Comparison of ENCODE assay signal across 9 cellular contexts in genomic region chr2:159249955-159250723, GRCh38. TPM values are rescaled to one million over a fixed set of nuclear protein-coding genes. Genes with fewer than 3 reads are reported as not detected.
DNase-seq lines count a peak whose midpoint lies in the region; ATAC-seq, FAIRE-seq and TF ChIP-seq lines count a peak whose summit lies in the region.
"Had no signal": no experiment of that assay in that cellular context is flagged by ENCODE, and none has a peak within 500 bp of the region (broad histone marks: within the 10 kb centered on the region; RNA-seq: fewer than 3 reads in every experiment).

No MANE protein-coding gene starts in this region.

- peak; percentile 80 for FAIRE-seq in GM12891 (lab: Jason Lieb, UNC)
- FAIRE-seq: TTC549 had no signal

- POLR2A ChIA-PET in RWPE1 (lab: Yijun Ruan, JAX; ENCODE audit: low non-redundant PET), result interaction anchor here (0.6 kb wide), 2 partner anchors 346 to 479 kb away, joined by 4 to 8 read pairs; no protein-coding TSS in a partner anchor

- DNase-seq in GM12891 (ENCODE audit: insufficient read length, low spot score), result no peak
- peak; percentile 73 for DNase-seq in RWPE1 (ENCODE audit: low spot score)
- peak; percentile 28 for DNase-seq in fibroblast of the conjunctiva (ENCODE audit: low read depth)
- DNase-seq in putamen (ENCODE audit: low spot score), result peak; percentile 64
- no peak for DNase-seq in NCI-H446 treated with DMSO at 0.1 percent for 48 hours (lab: John Stamatoyannopoulos, UW)
- DNase-seq in cerebellar nuclear complex (lab: John Stamatoyannopoulos, UW), result no peak
- no peak for DNase-seq in erythroblast (lab: John Stamatoyannopoulos, UW)

- CTCF ChIA-PET in RWPE1 (lab: Yijun Ruan, JAX), result interaction anchor here (0.6 to 0.7 kb wide), 3 partner anchors 34 to 549 kb away, joined by 3 to 5 read pairs (median 4); no protein-coding TSS in a partner anchor

- H3K27ac ChIP-seq in RWPE1, result peak overlapping the region; percentile 71

- peak; percentile 78 for ATAC-seq in HG03196 (IDR thresholded peaks at IDR 0.05; ENCODE audit: unreplicated experiment)

- no peak for TF ChIP-seq POLR2A in GM12891 (IDR thresholded peaks at IDR 0.05; ENCODE audit: low read depth, low read length)
- no peak for TF ChIP-seq POLR2A in erythroblast (IDR thresholded peaks at IDR 0.05; ENCODE audit: low read length)

- TF ChIP-seq CTCF in RWPE1 (conservative IDR thresholded peaks at IDR 0.05; ENCODE audit: low read depth), result no peak

TF ChIP-seq in GM12891, 5 proteins besides CTCF, POLR2A, EP300 and RAD21:
- 0 out of 2 replicates have a peak, but pooled peaks have one; percentile 1 for TF ChIP-seq SPI1 (IDR thresholded peaks at IDR 0.05; ENCODE audit: low read depth, low read length)
- TF ChIP-seq POLR2AphosphoS5 (IDR thresholded peaks at IDR 0.05; ENCODE audit: low read depth, low read length), result no peak

RNA-seq across cellular contexts. Expression of gene WDSUB1, which starts 36.4 kb away (rescaled TPM):
- 5.7 TPM for polyA plus RNA-seq in GM12891 (2012; ENCODE audit: low read depth, missing spikeins)

Comparison
In these comparisons a context has a peak if more than half of its experiments do, and no peak if none do; other contexts are left out.
1. DNase-seq: peak in RWPE1 (single experiment), fibroblast of the conjunctiva (single experiment) and putamen (single experiment); none in GM12891 (single experiment), NCI-H446 treated with DMSO at 0.1 percent for 48 hours (single experiment), cerebellar nuclear complex (0 of 2) and erythroblast (0 of 2).